Comparison of ENCODE assay signal across 19 cellular contexts in genomic region chr1:192607836-192608235, GRCh38. TPM values are rescaled to one million over a fixed set of nuclear protein-coding genes. Genes with fewer than 3 reads are reported as not detected.
DNase-seq lines count a peak whose midpoint lies in the region; ATAC-seq and TF ChIP-seq lines count a peak whose summit lies in the region.
"Had no signal": no experiment of that assay in that cellular context is flagged by ENCODE, and none has a peak within 500 bp of the region (broad histone marks: within the 10 kb centered on the region; RNA-seq: fewer than 3 reads in every experiment).

No MANE protein-coding gene starts in this region.

- H3K79me1 ChIP-seq in H9 (ENCODE audit: insufficient read depth, low read depth, low read length, poor library complexity, severe bottlenecking): no peaks in the 10 kb centered on the region

- no CpG with 5 or more reads among the region's 4 CpGs for WGBS in H9 (ENCODE audit: extremely low coverage, insufficient read length, low lambda C conversion rate)

- peaks cover 68% of the 10 kb centered on the region for H3K4me1 ChIP-seq in BLaER1
- peaks cover 81% of the 10 kb centered on the region for H3K4me1 ChIP-seq in KMS-11 (ENCODE audit: low read depth, poor library complexity, severe bottlenecking)
- H3K4me1 ChIP-seq in H9 (ENCODE audit: insufficient read depth, low read length): no peaks in the 10 kb centered on the region
- H3K4me1 ChIP-seq: Caco-2, Peyer's patch had no signal

- no peaks in the 10 kb centered on the region for H3K9me3 Mint-ChIP-seq in natural killer cell
- H3K9me3 Mint-ChIP-seq in H9: no peaks in the 10 kb centered on the region
- H3K9me3 Mint-ChIP-seq: CD14-positive monocyte had no signal

- TF ChIP-seq CTCF in KMS-11 (conservative IDR thresholded peaks at IDR 0.05; ENCODE audit: low read depth, low read length): no peak
- TF ChIP-seq CTCF in natural killer cell (IDR thresholded peaks at IDR 0.05): no peak
- no peak for TF ChIP-seq CTCF in H9 (conservative IDR thresholded peaks at IDR 0.05)

- H4K20me1 ChIP-seq in BLaER1 (no peaks in the 10 kb centered on the region), KMS-11 (ENCODE audit: insufficient read depth) (no peaks in the 10 kb centered on the region), H9 (ENCODE audit: control insufficient read depth, insufficient read depth, insufficient read length) (no peaks in the 10 kb centered on the region)

- no peaks in the 10 kb centered on the region for H3K36me3 Mint-ChIP-seq in natural killer cell
- H3K36me3 Mint-ChIP-seq in H9 (ENCODE audit: insufficient read depth in 1 of 3, low read depth in 3 of 3): no peaks in the 10 kb centered on the region
- H3K36me3 Mint-ChIP-seq: CD14-positive monocyte had no signal

- intact Hi-C loops in natural killer cell (cut with micrococcal nuclease): loop anchor here (5.0 to 10.0 kb wide), 3 partner anchors 57 to 517 kb away; partner anchors contain the start of genes CDC73 and RGS2

- H2AFZ ChIP-seq in KMS-11 (ENCODE audit: low read depth) (no peak overlapping the region), H9 (ENCODE audit: low read length) (no peak overlapping the region)

- H3K56ac ChIP-seq in H9 (ENCODE audit: insufficient read length, low read depth, low read length): no peak overlapping the region

- peak overlapping the region; percentile 65 for H3K4me2 ChIP-seq in BLaER1
- peak overlapping the region; percentile 46 for H3K4me2 ChIP-seq in KMS-11
- no peak overlapping the region for H3K4me2 ChIP-seq in H9 (ENCODE audit: insufficient read depth, insufficient read length, low read length)

- no peak overlapping the region for H2BK5ac ChIP-seq in H9 (ENCODE audit: insufficient read length, low read length)

- H3K4me3 Mint-ChIP-seq in natural killer cell (peak overlapping the region; percentile 3), H9 (no peak overlapping the region)
- H3K4me3 Mint-ChIP-seq: CD14-positive monocyte had no signal

- H3K27ac Mint-ChIP-seq in natural killer cell: peak overlapping the region; percentile 89 to 96
- no peak overlapping the region for H3K27ac Mint-ChIP-seq in H9

- no peak overlapping the region for H3K4ac ChIP-seq in H9 (ENCODE audit: low read depth, low read length)

- H2BK15ac ChIP-seq in H9 (ENCODE audit: low read depth, low read length): no peak overlapping the region

- H3K79me2 ChIP-seq in KMS-11 (ENCODE audit: insufficient read depth, low read depth): no peaks in the 10 kb centered on the region
- H3K79me2 ChIP-seq in H9 (ENCODE audit: insufficient read depth, low read length): no peaks in the 10 kb centered on the region

- H3K27me3 Mint-ChIP-seq in natural killer cell (ENCODE audit: low read depth in 2 of 2) (no peaks in the 10 kb centered on the region), H9 (ENCODE audit: low read depth) (no peaks in the 10 kb centered on the region)

- H3K23ac ChIP-seq in H9 (ENCODE audit: insufficient read length, low read depth, low read length): no peak overlapping the region

- H4K8ac ChIP-seq in H9 (replicated peaks; ENCODE audit: insufficient read length, low read depth, low read length): no peak overlapping the region

- no peak overlapping the region for H3T11ph ChIP-seq in H9 (ENCODE audit: low read length)

- H3K27ac ChIP-seq in BLaER1: no peak overlapping the region
- no peak overlapping the region for H3K27ac ChIP-seq in KMS-11
- no peak overlapping the region for H3K27ac ChIP-seq in H9 (ENCODE audit: insufficient read length, low read depth, low read length)

- H3K4me1 Mint-ChIP-seq in natural killer cell (peaks cover 38 to 53% of the 10 kb centered on the region in 2 donors), H9 (no peaks in the 10 kb centered on the region)

- no peak overlapping the region for H2BK12ac ChIP-seq in H9 (ENCODE audit: insufficient read length, low read depth, low read length)

- no peak overlapping the region for H4K5ac ChIP-seq in H9 (ENCODE audit: insufficient read length, low read depth, low read length)

- H2BK120ac ChIP-seq in H9 (ENCODE audit: low read depth, low read length, poor library complexity, severe bottlenecking): no peak overlapping the region

- H3K18ac ChIP-seq in H9 (ENCODE audit: insufficient read length, low read depth, low read length): no peak overlapping the region

- H3K23me2 ChIP-seq in H9 (ENCODE audit: insufficient read length, low read depth, low read length, poor library complexity, severe bottlenecking): no peaks in the 10 kb centered on the region

- DNase-seq in amniotic epithelial cell (ENCODE audit: low read depth): peak; percentile 58
- DNase-seq in natural killer cell: no peak
- no peak for DNase-seq in H9
- DNase-seq in hippocampal formation (lab: John Stamatoyannopoulos, UW): no peak
- DNase-seq: Caco-2, DMS53, Kasumi-1, NCI-H1105 treated with DMSO at 0.1 percent for 48 hours, NCI-H1930, NCI-H82, Peyer's patch had no signal

- no peak overlapping the region for H2BK20ac ChIP-seq in H9 (ENCODE audit: low read depth, low read length, poor library complexity, severe bottlenecking)

- no peak overlapping the region for H3K9ac ChIP-seq in BLaER1
- H3K9ac ChIP-seq in KMS-11: no peak overlapping the region
- no peak overlapping the region for H3K9ac ChIP-seq in H9 (ENCODE audit: extremely low read depth, insufficient read length, low read length)

- H3K14ac ChIP-seq in H9 (ENCODE audit: insufficient read depth, low read length): no peak overlapping the region

- H3K4me3 ChIP-seq in BLaER1 (no peak overlapping the region), KMS-11 (IDR thresholded peaks at IDR 0.05; ENCODE audit: insufficient read depth, low read depth, low read length) (no peak overlapping the region)
- H3K4me3 ChIP-seq: Peyer's patch had no signal

- no peaks in the 10 kb centered on the region for H3K36me3 ChIP-seq in BLaER1
- H3K36me3 ChIP-seq in KMS-11 (ENCODE audit: insufficient read depth): no peaks in the 10 kb centered on the region
- H3K36me3 ChIP-seq: Peyer's patch had no signal

- H3K27me3 ChIP-seq in BLaER1: no peaks in the 10 kb centered on the region
- no peaks in the 10 kb centered on the region for H3K27me3 ChIP-seq in KMS-11 (ENCODE audit: insufficient read depth, low read depth)
- H3K27me3 ChIP-seq in H9 (ENCODE audit: insufficient read depth, low read length): no peaks in the 10 kb centered on the region
- H3K27me3 ChIP-seq: Peyer's patch had no signal

- H3K9me3 ChIP-seq in BLaER1 (no peaks in the 10 kb centered on the region; the same call in 1 of the 2 replicates), H9 (ENCODE audit: control insufficient read depth, low read depth, low read length) (no peaks in the 10 kb centered on the region)
- H3K9me3 ChIP-seq: Caco-2, Peyer's patch had no signal

- H2AK5ac ChIP-seq in H9 (ENCODE audit: insufficient read length, low read length): no peak overlapping the region

- no peak for ATAC-seq in natural killer cell
- no peak for ATAC-seq in GM21367 (IDR thresholded peaks at IDR 0.05; ENCODE audit: unreplicated experiment)
- ATAC-seq: Right ventricle myocardium inferior had no signal

- H4K91ac ChIP-seq in H9 (ENCODE audit: insufficient read length, low read depth, low read length): no peak overlapping the region

RNA-seq across cellular contexts. Expression of gene RGS13, which starts 28.1 kb away (rescaled TPM):
- 1 to 10 TPM in 1 of 3 donors, under 1 TPM in 2; 0.45 to 1.3 (median 0.77) TPM for total RNA-seq in natural killer cell
- total RNA-seq in H9 (2021): not detected in 2 replicates
- total RNA-seq: A673, Caco-2, HT-29, NCI-H460, Right ventricle myocardium inferior had no signal

RNA-seq across cellular contexts. Expression of gene RGS1, which starts 32.3 kb away (rescaled TPM):
- total RNA-seq in natural killer cell (100 to 1,000 TPM; 306 to 365 (median 343) TPM), H9 (2021) (not detected in 2 replicates)
- total RNA-seq: A673, Caco-2, HT-29, NCI-H460 had no signal

Comparison
In these comparisons a context has a peak if more than half of its experiments do, and no peak if none do; other contexts are left out.
1. H3K27ac Mint-ChIP-seq: peak in natural killer cell (2 of 2); none in H9 (0 of 3).
2. RNA of gene RGS1, which starts 32.3 kb away (total RNA-seq): 306 to 365 TPM in natural killer cell; not detected in H9; every median in the first group is over 100 times any median in the second.